In genomic region chrX:70353524-70353923, GRCh38 we compare ENCODE assay signal across 22 cellular contexts.
DNase-seq lines count a peak whose midpoint lies in the region; ATAC-seq, FAIRE-seq and TF ChIP-seq lines count a peak whose summit lies in the region.
"Had no signal": no experiment of that assay in that cellular context is flagged by ENCODE, and none has a peak within 500 bp of the region (broad histone marks: within the 10 kb centered on the region; RNA-seq: fewer than 3 reads in every experiment).

No MANE protein-coding gene starts in this region.

- no peak overlapping the region for H3K27ac ChIP-seq in small intestine (ENCODE audit: low read depth in 1 of 2, low read length in 1 of 2)
- H3K27ac ChIP-seq: 22Rv1, BLaER1, C4-2B had no signal

- H3K27me3 Mint-ChIP-seq in nephron (ENCODE audit: low read depth), result no peaks in the 10 kb centered on the region
- H3K27me3 Mint-ChIP-seq: B cell; CD4-positive, CD25-positive, alpha-beta regulatory T cell had no signal

- DNase-seq in NCI-H2227 (lab: John Stamatoyannopoulos, UW; ENCODE audit: unreplicated experiment), result peak; percentile 10
- DNase-seq in NCI-H2227 treated with DMSO at 0.1 percent for 48 hours (lab: John Stamatoyannopoulos, UW), result no peak
- peak; percentile 7 for DNase-seq in dermis blood vessel endothelial cell
- DNase-seq in small intestine, result no peak
- DNase-seq in GM19240 (ENCODE audit: insufficient read length, low spot score), result no peak
- DNase-seq: Caco-2; CD4-positive, CD25-positive, alpha-beta regulatory T cell; CD8-positive, alpha-beta T cell; DMS153; DND-41; H9 had no signal

- H3K4me3 ChIP-seq in small intestine (ENCODE audit: low read depth in 1 of 2, low read length in 2 of 2), result no peak overlapping the region
- H3K4me3 ChIP-seq: BLaER1, GM23338 had no signal

- no peaks in the 10 kb centered on the region for H3K27me3 ChIP-seq in small intestine (ENCODE audit: control insufficient read depth in 2 of 2, insufficient read depth in 2 of 2, low read length in 2 of 2)

- peak overlapping the region; percentile 11 to 43 (median 21) for H3K27ac Mint-ChIP-seq in nephron
- H3K27ac Mint-ChIP-seq: B cell; CD4-positive, CD25-positive, alpha-beta regulatory T cell; CD8-positive, alpha-beta T cell; GM23338; H9 had no signal

- H3K36me3 Mint-ChIP-seq in nephron (ENCODE audit: low read depth), result peaks cover 27% of the 10 kb centered on the region
- H3K36me3 Mint-ChIP-seq: CD4-positive, CD25-positive, alpha-beta regulatory T cell; CD8-positive, alpha-beta T cell had no signal

- H3K9me3 Mint-ChIP-seq in nephron, result peaks cover 18% of the 10 kb centered on the region
- H3K9me3 Mint-ChIP-seq: CD4-positive, CD25-positive, alpha-beta regulatory T cell; CD8-positive, alpha-beta T cell had no signal

- H3K4me1 Mint-ChIP-seq in nephron, result peaks cover 22% of the 10 kb centered on the region
- H3K4me1 Mint-ChIP-seq: B cell; CD4-positive, CD25-positive, alpha-beta regulatory T cell; GM23338; H9 had no signal

- no peak for TF ChIP-seq CTCF in nephron (IDR thresholded peaks at IDR 0.05; ENCODE audit: unreplicated experiment in 3 of 3)

- peak overlapping the region in 1 of 3 experiments; percentile 2 for H3K4me3 Mint-ChIP-seq in nephron
- H3K4me3 Mint-ChIP-seq: B cell; CD4-positive, CD25-positive, alpha-beta regulatory T cell; CD8-positive, alpha-beta T cell; GM23338; H9 had no signal

- no peaks in the 10 kb centered on the region for H3K9me3 ChIP-seq in small intestine (ENCODE audit: control insufficient read depth, low read depth)
- H3K9me3 ChIP-seq: Caco-2 had no signal

- H3K4me1 ChIP-seq in small intestine (ENCODE audit: control insufficient read depth in 2 of 2, insufficient read depth in 1 of 2, low read depth in 1 of 2, low read length in 1 of 2), result no peaks in the 10 kb centered on the region
- H3K4me1 ChIP-seq: BLaER1, Caco-2 had no signal

- no peak for FAIRE-seq in small intestine (lab: Jason Lieb, UNC)
- FAIRE-seq: A204.1, G401.6, GM12892 had no signal

- no peaks in the 10 kb centered on the region for H3K36me3 ChIP-seq in small intestine (ENCODE audit: control insufficient read depth in 2 of 2, insufficient read depth in 2 of 2, low read length in 2 of 2)

- ATAC-seq in HG02840 (IDR thresholded peaks at IDR 0.05; ENCODE audit: low FRiP score, unreplicated experiment), result no peak
- ATAC-seq: CD8-positive, alpha-beta T cell; GM23338; HCT116 had no signal

- WGBS in small intestine, 3 donors, result 85 to 96% (median 96%) methylated on average over 5 of the region's 5 CpGs

Comparison
In these comparisons a context has a peak if more than half of its experiments do, and no peak if none do; other contexts are left out.
1. DNase-seq: peak in NCI-H2227 (single experiment) and dermis blood vessel endothelial cell (single experiment); none in NCI-H2227 treated with DMSO at 0.1 percent for 48 hours (single experiment), small intestine (single experiment) and GM19240 (single experiment).